20 cellular contexts compared by ENCODE assay signal in genomic region chr12:54824402-54824801, GRCh38. TPM values are rescaled to one million over a fixed set of nuclear protein-coding genes. Genes with fewer than 3 reads are reported as not detected.
DNase-seq lines count a peak whose midpoint lies in the region; ATAC-seq and TF ChIP-seq lines count a peak whose summit lies in the region.
"Had no signal": no experiment of that assay in that cellular context is flagged by ENCODE, and none has a peak within 500 bp of the region (broad histone marks: within the 10 kb centered on the region; RNA-seq: fewer than 3 reads in every experiment).

No MANE protein-coding gene starts in this region.

- H3K4me3 ChIP-seq in BE2C (ENCODE audit: low read depth, low read length) (no peak overlapping the region), GM23338 (no peak overlapping the region), kidney epithelial cell (ENCODE audit: low read depth, low read length) (no peak overlapping the region), uterus (no peak overlapping the region)
- H3K4me3 ChIP-seq: HAP-1, heart right ventricle, prostate gland, suprapubic skin had no signal

- H3K9me3 ChIP-seq in BE2C = no peaks in the 10 kb centered on the region
- no peaks in the 10 kb centered on the region for H3K9me3 ChIP-seq in uterus
- H3K9me3 ChIP-seq: HAP-1, prostate gland had no signal

- DNase-seq in BE2C (no peak), GM23338 (ENCODE audit: low spot score) (peak; percentile 17), RWPE1 (ENCODE audit: low spot score) (no peak), kidney epithelial cell (ENCODE audit: low read depth) (no peak), GM19238 (ENCODE audit: insufficient read length, low spot score) (no peak), uterus (no peak), superior temporal gyrus (ENCODE audit: extremely low spot score) (no peak)
- DNase-seq: activated CD4-positive, alpha-beta T cell treated with anti-CD3 and anti-CD28 coated beads for 4 hours; C1 segment of cervical spinal cord; cerebellar nuclear complex; heart right ventricle; Right ventricle myocardium superior had no signal

- H3F3A ChIP-seq in GM23338 (replicated peaks; ENCODE audit: low read depth) = no peaks in the 10 kb centered on the region

- no peaks in the 10 kb centered on the region for H3K9me2 ChIP-seq in GM23338 (ENCODE audit: insufficient read depth)

- TF ChIP-seq CTCF in BE2C (IDR thresholded peaks at IDR 0.05; ENCODE audit: low read depth, low read length) = peak; percentile 25; the same call in 1 of the 2 replicates
- peak in 1 of 2 experiments; percentile 60; a peak in 2 of 4 replicates for TF ChIP-seq CTCF in GM23338 (conservative IDR thresholded peaks at IDR 0.05; ENCODE audit: low read depth in 2 of 2)
- TF ChIP-seq CTCF in RWPE1 (conservative IDR thresholded peaks at IDR 0.05; ENCODE audit: low read depth) = peak; percentile 26; the same call in 1 of the 2 replicates
- peak; percentile 23 for TF ChIP-seq CTCF in kidney epithelial cell (IDR thresholded peaks at IDR 0.05; ENCODE audit: insufficient read depth, low read length, poor library complexity, severe bottlenecking)
- TF ChIP-seq CTCF in uterus (IDR thresholded peaks at IDR 0.05) = no peak

- no peak overlapping the region for H3K27ac Mint-ChIP-seq in GM23338
- H3K27ac Mint-ChIP-seq: T-helper 2 cell treated with Interferon-gamma antibody and Interleukin-4, amounts not matched to agents 5 μg/mL and 100 μg/mL, for 36 hours had no signal

- CTCF ChIA-PET in RWPE1 (lab: Yijun Ruan, JAX) = interaction anchor here (0.6 to 0.7 kb wide), 3 partner anchors 16 to 21 kb away, joined by 3 to 4 read pairs (median 3); no protein-coding TSS in a partner anchor

- ATAC-seq in GM23338 (no peak), GM19455 (IDR thresholded peaks at IDR 0.05; ENCODE audit: unreplicated experiment) (no peak)
- ATAC-seq: heart right ventricle had no signal

- H3K79me2 ChIP-seq in GM23338 (replicated peaks; ENCODE audit: insufficient read depth) = no peaks in the 10 kb centered on the region

- no peaks in the 10 kb centered on the region for H4K20me1 ChIP-seq in GM23338 (replicated peaks; ENCODE audit: insufficient read depth)

- H3K4me3 Mint-ChIP-seq in GM23338 = no peak overlapping the region
- H3K4me3 Mint-ChIP-seq: T-helper 2 cell treated with Interferon-gamma antibody and Interleukin-4, amounts not matched to agents 5 μg/mL and 100 μg/mL, for 36 hours had no signal

- H3K27ac ChIP-seq in GM23338 (ENCODE audit: low read depth) (no peak overlapping the region), RWPE1 (no peak overlapping the region), uterus (no peak overlapping the region)
- H3K27ac ChIP-seq: epithelial cell of prostate, heart right ventricle, prostate gland, suprapubic skin had no signal

- no peak overlapping the region for H3K4me2 ChIP-seq in GM23338

- no peak for TF ChIP-seq POLR2A in uterus (IDR thresholded peaks at IDR 0.05)

- no peak overlapping the region for H2AFZ ChIP-seq in GM23338

- H3K4me1 ChIP-seq in BE2C (no peaks in the 10 kb centered on the region), GM23338 (ENCODE audit: insufficient read depth) (no peaks in the 10 kb centered on the region), uterus (no peaks in the 10 kb centered on the region)
- H3K4me1 ChIP-seq: HAP-1, heart right ventricle, prostate gland, suprapubic skin had no signal

- no peaks in the 10 kb centered on the region for H3K4me1 Mint-ChIP-seq in GM23338

- POLR2A ChIA-PET in RWPE1 (lab: Yijun Ruan, JAX; ENCODE audit: low non-redundant PET) = no interaction called here

- peaks cover 13% of the 10 kb centered on the region for H3K36me3 Mint-ChIP-seq in GM23338 (ENCODE audit: low read depth)

- intact Hi-C loops in uterus (cut with DNase I; ENCODE audit: low total_unique reads) = no loop called here

- H3K9me3 Mint-ChIP-seq in GM23338 = peaks cover 20% of the 10 kb centered on the region
- H3K9me3 Mint-ChIP-seq: T-helper 2 cell treated with Interferon-gamma antibody and Interleukin-4, amounts not matched to agents 5 μg/mL and 100 μg/mL, for 36 hours had no signal

- no peaks in the 10 kb centered on the region for H3K36me3 ChIP-seq in BE2C
- H3K36me3 ChIP-seq in GM23338 (ENCODE audit: insufficient read depth) = no peaks in the 10 kb centered on the region
- no peaks in the 10 kb centered on the region for H3K36me3 ChIP-seq in kidney epithelial cell (ENCODE audit: control insufficient read depth, insufficient read depth, low read length)
- H3K36me3 ChIP-seq in uterus = no peaks in the 10 kb centered on the region
- H3K36me3 ChIP-seq: HAP-1, heart right ventricle, prostate gland, suprapubic skin had no signal

- H3K27me3 Mint-ChIP-seq in GM23338 (ENCODE audit: insufficient read depth, low read depth, poor library complexity) = peaks cover 4% of the 10 kb centered on the region

- H3K27me3 ChIP-seq in BE2C = no peaks in the 10 kb centered on the region
- H3K27me3 ChIP-seq in GM23338 (ENCODE audit: insufficient read depth) = no peaks in the 10 kb centered on the region
- H3K27me3 ChIP-seq in kidney epithelial cell (ENCODE audit: control insufficient read depth, insufficient read depth, low read length) = no peaks in the 10 kb centered on the region
- H3K27me3 ChIP-seq in uterus = no peaks in the 10 kb centered on the region
- H3K27me3 ChIP-seq: heart right ventricle, suprapubic skin had no signal

TF ChIP-seq in GM23338, 12 proteins besides CTCF, POLR2A, EP300 and RAD21 (continues in another document):
- TF ChIP-seq ZNF331 (CRISPR knock-in tag; IDR thresholded peaks at IDR 0.05; ENCODE audit: low read depth) (no peak), POLR2AphosphoS5 (IDR thresholded peaks at IDR 0.05; ENCODE audit: low read depth) (no peak)
- TF ChIP-seq, protein P1, sequence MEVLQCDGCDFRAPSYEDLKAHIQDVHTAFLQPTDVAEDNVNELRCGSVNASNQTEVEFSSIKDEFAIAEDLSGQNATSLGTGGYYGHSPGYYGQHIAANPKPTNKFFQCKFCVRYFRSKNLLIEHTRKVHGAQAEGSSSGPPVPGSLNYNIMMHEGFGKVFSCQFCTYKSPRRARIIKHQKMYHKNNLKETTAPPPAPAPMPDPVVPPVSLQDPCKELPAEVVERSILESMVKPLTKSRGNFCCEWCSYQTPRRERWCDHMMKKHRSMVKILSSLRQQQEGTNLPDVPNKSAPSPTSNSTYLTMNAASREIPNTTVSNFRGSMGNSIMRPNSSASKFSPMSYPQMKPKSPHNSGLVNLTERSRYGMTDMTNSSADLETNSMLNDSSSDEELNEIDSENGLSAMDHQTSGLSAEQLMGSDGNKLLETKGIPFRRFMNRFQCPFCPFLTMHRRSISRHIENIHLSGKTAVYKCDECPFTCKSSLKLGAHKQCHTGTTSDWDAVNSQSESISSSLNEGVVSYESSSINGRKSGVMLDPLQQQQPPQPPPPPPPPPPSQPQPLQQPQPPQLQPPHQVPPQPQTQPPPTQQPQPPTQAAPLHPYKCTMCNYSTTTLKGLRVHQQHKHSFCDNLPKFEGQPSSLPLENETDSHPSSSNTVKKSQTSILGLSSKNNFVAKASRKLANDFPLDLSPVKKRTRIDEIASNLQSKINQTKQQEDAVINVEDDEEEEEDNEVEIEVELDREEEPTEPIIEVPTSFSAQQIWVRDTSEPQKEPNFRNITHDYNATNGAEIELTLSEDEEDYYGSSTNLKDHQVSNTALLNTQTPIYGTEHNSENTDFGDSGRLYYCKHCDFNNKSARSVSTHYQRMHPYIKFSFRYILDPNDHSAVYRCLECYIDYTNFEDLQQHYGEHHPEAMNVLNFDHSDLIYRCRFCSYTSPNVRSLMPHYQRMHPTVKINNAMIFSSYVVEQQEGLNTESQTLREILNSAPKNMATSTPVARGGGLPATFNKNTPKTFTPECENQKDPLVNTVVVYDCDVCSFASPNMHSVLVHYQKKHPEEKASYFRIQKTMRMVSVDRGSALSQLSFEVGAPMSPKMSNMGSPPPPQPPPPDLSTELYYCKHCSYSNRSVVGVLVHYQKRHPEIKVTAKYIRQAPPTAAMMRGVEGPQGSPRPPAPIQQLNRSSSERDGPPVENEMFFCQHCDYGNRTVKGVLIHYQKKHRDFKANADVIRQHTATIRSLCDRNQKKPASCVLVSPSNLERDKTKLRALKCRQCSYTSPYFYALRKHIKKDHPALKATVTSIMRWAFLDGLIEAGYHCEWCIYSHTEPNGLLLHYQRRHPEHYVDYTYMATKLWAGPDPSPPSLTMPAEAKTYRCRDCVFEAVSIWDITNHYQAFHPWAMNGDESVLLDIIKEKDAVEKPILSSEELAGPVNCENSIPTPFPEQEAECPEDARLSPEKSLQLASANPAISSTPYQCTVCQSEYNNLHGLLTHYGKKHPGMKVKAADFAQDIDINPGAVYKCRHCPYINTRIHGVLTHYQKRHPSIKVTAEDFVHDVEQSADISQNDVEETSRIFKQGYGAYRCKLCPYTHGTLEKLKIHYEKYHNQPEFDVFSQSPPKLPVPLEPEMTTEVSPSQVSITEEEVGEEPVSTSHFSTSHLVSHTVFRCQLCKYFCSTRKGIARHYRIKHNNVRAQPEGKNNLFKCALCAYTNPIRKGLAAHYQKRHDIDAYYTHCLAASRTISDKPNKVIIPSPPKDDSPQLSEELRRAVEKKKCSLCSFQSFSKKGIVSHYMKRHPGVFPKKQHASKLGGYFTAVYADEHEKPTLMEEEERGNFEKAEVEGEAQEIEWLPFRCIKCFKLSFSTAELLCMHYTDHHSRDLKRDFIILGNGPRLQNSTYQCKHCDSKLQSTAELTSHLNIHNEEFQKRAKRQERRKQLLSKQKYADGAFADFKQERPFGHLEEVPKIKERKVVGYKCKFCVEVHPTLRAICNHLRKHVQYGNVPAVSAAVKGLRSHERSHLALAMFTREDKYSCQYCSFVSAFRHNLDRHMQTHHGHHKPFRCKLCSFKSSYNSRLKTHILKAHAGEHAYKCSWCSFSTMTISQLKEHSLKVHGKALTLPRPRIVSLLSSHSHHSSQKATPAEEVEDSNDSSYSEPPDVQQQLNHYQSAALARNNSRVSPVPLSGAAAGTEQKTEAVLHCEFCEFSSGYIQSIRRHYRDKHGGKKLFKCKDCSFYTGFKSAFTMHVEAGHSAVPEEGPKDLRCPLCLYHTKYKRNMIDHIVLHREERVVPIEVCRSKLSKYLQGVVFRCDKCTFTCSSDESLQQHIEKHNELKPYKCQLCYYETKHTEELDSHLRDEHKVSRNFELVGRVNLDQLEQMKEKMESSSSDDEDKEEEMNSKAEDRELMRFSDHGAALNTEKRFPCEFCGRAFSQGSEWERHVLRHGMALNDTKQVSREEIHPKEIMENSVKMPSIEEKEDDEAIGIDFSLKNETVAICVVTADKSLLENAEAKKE (CRISPR knock-in tag; IDR thresholded peaks at IDR 0.05) = no peak

RNA-seq across cellular contexts. Expression of gene MUCL1, which starts 29.9 kb away (rescaled TPM):
- polyA plus RNA-seq in BE2C (2012; ENCODE audit: insufficient read depth, insufficient read length, low read depth) = not detected
- not detected in 2 replicates for total RNA-seq in GM23338 (2014; rRNA removed; shearing (Covaris generic))
- polyA plus RNA-seq in GM23338 (2016; fragmentation: Nextera tagmentation; extraction: Ambion mirVana) = not detected in 2 replicates
- total RNA-seq in kidney epithelial cell = not detected in 2 replicates
- total RNA-seq in uterus = not detected
- total RNA-seq: heart right ventricle, M059J, myocyte, prostate gland, Right ventricle myocardium superior had no signal
- polyA plus RNA-seq: heart right ventricle had no signal

Comparison
In these comparisons a context has a peak if more than half of its experiments do, and no peak if none do; other contexts are left out.
1. CTCF ChIP-seq: peak in BE2C (single experiment), RWPE1 (single experiment) and kidney epithelial cell (single experiment); none in uterus (0 of 4).